Comparison of ENCODE assay signal across 8 cellular contexts in the genomic region with DNA sequence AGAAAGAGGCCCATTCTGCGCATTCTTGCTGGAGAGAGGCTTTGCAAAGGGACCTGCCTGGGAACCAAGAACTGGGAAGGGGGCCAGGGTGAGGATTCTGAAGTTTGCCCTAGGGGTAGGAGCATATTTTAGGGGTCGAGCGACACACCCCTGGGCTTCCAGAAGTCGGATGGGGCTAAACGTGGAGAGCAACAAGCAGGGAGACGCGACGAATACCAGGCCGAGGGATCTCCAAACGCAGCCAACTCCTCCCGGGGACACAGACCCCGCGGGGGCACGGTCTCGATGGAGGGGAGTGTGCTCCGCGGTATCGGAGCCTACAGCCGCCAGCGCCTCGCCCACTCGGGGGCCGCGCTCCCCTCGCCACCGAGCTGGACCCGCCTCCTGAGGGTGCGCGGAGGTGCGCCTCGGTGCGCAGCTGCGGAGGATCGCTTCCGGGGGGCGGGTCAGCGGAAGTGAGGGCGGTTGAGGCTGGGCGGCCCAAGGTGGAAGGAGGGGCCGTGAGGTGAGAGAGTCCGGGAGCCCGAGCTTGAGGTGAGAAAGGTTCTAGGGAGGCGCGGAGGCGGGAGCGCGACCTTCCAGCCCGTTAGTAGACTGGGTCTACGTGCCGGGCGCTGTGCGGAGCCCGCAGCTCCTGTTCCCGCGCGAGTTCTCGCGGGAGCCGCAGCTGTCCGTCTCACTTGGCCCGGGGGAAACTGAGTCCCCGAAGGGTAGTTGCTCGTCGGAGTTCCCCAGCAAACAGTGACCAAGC. TPM values are rescaled to one million over a fixed set of nuclear protein-coding genes. Genes with fewer than 3 reads are reported as not detected.
DNase-seq lines count a peak whose midpoint lies in the region; ATAC-seq and TF ChIP-seq lines count a peak whose summit lies in the region.

Gene MTFR1L, plus strand, starts transcription at position 459 of the 751 bp plus-strand sequence. CDS start 3,151 bp downstream, outside the sequence.

- H3K4me3 ChIP-seq in AG04450 (ENCODE audit: low read depth, low read length) = peak within 1 kb of the TSS; percentile 87
- peak within 1 kb of the TSS; percentile 85 for H3K4me3 ChIP-seq in kidney epithelial cell (ENCODE audit: low read depth, low read length)

- POLR2A ChIA-PET in AG04450 (lab: Yijun Ruan, JAX) = interaction anchor here (0.6 to 2.1 kb wide), 10 partner anchors 15 to 708 kb away, joined by 3 to 8 read pairs (median 3); partner anchors contain the start of genes PAQR7 and STMN1

- no peaks in the 10 kb centered on the region; the same call in 1 of the 2 replicates for H3K9me3 ChIP-seq in AG04450 (ENCODE audit: control insufficient read depth, insufficient read depth, low read length)

- CTCF ChIA-PET in AG04450 (lab: Charles Lee) = interaction anchor here (0.6 to 2.1 kb wide), 4 partner anchors 73 to 211 kb away, joined by 3 to 7 read pairs (median 6); partner anchors contain the start of gene PAFAH2

- no peak for DNase-seq in AG04450 (ENCODE audit: low read depth, low spot score)
- DNase-seq in NCI-H226 = peak; percentile 82
- DNase-seq in central memory CD8-positive, alpha-beta T cell (ENCODE audit: low spot score in 2 of 2) = peak; percentile 85 to 87
- DNase-seq in kidney epithelial cell (ENCODE audit: low read depth) = peak; percentile 50
- DNase-seq in stimulated activated CD4-positive, alpha-beta T cell treated with anti-CD3 and anti-CD28 coated beads, Interleukin-15, amount 100 ng/mL, for 48 hours (ENCODE audit: low read depth in 2 of 2) = peak; percentile 89 to 94

- no peaks in the 10 kb centered on the region for H3K36me3 ChIP-seq in kidney epithelial cell (ENCODE audit: control insufficient read depth, insufficient read depth, low read length)

- H3K9me3 Mint-ChIP-seq in central memory CD8-positive, alpha-beta T cell = no peaks in the 10 kb centered on the region

- peak within 1 kb of the TSS; percentile 96 for H3K27ac Mint-ChIP-seq in central memory CD8-positive, alpha-beta T cell (ENCODE audit: low read depth)

- TF ChIP-seq CTCF in AG04450 (IDR thresholded peaks at IDR 0.05; ENCODE audit: low read depth, low read length) (no peak), kidney epithelial cell (IDR thresholded peaks at IDR 0.05; ENCODE audit: insufficient read depth, low read length, poor library complexity, severe bottlenecking) (no peak)

- H3K27me3 ChIP-seq in AG04450 (ENCODE audit: control insufficient read depth, insufficient read depth, low read length) = no peaks in the 10 kb centered on the region
- no peaks in the 10 kb centered on the region for H3K27me3 ChIP-seq in kidney epithelial cell (ENCODE audit: control insufficient read depth, insufficient read depth, low read length)

- peaks cover 25% of the 10 kb centered on the region for H3K36me3 Mint-ChIP-seq in central memory CD8-positive, alpha-beta T cell (ENCODE audit: insufficient read depth)

- ATAC-seq in GM18858 (IDR thresholded peaks at IDR 0.05; ENCODE audit: unreplicated experiment) (peak; percentile 65), HG03064 (IDR thresholded peaks at IDR 0.05; ENCODE audit: low read depth, unreplicated experiment) (peak; percentile 70)
- peak; percentile 91 to 92 for ATAC-seq in activated CD4-positive, CD25-positive, alpha-beta regulatory T cell treated with anti-CD3 and anti-CD28 coated beads, Interleukin-2, amount 50 U/mL, for 24 hours
- ATAC-seq in central memory CD8-positive, alpha-beta T cell (replicated peaks; ENCODE audit: extremely low read depth, poor library complexity, severe bottlenecking) = peak; percentile 82

- peak within 1 kb of the TSS; percentile 70 for H3K27ac ChIP-seq in AG04450 (ENCODE audit: low read depth, low read length)

- H3K4me3 Mint-ChIP-seq in central memory CD8-positive, alpha-beta T cell = peak within 1 kb of the TSS; percentile 87

- no peaks in the 10 kb centered on the region for H3K27me3 Mint-ChIP-seq in central memory CD8-positive, alpha-beta T cell

- peaks cover 33% of the 10 kb centered on the region for H3K4me1 Mint-ChIP-seq in central memory CD8-positive, alpha-beta T cell

RNA-seq across cellular contexts. Expression of gene MTFR1L, which starts in this region (rescaled TPM):
- 65.8 and 68.6 TPM in 2 replicates for polyA plus RNA-seq in AG04450 (2011; rRNA removed)
- 38.1 and 58.9 TPM in 2 replicates for polyA minus RNA-seq in AG04450 (2011; rRNA and poly(A)+ RNA removed)
- total RNA-seq in kidney epithelial cell = 46.3 and 51.0 TPM in 2 replicates
